Comparison of ENCODE assay signal across 17 cellular contexts in genomic region chr4:21195682-21196081, GRCh38.
"Had no signal": no experiment of that assay in that cellular context is flagged by ENCODE, and none has a peak within 500 bp of the region (broad histone marks: within the 10 kb centered on the region; RNA-seq: fewer than 3 reads in every experiment).

No MANE protein-coding gene starts in this region.

- H3K27me3 Mint-ChIP-seq: activated naive CD8-positive, alpha-beta T cell treated with anti-CD3 and anti-CD28 coated beads for 36 hours had no signal

- H3K4me3 Mint-ChIP-seq: activated naive CD8-positive, alpha-beta T cell treated with anti-CD3 and anti-CD28 coated beads for 36 hours; activated T-cell treated with anti-CD3 and anti-CD28 coated beads, Interleukin-2, amount 50 U/mL, for 4 hours; nephron; T-helper 1 cell treated with Interleukin-12 subunit alpha and Interleukin-12 subunit beta and Interleukin-4 antibody, amounts not matched to agents 30 μg/mL and 1 μg/mL, for 36 hours had no signal

- DNase-seq: activated CD4-positive, alpha-beta T cell treated with anti-CD3 and anti-CD28 coated beads for 1 hour; activated CD8-positive, alpha-beta memory T cell treated with anti-CD3 and anti-CD28 coated beads, Interleukin-2, amount 50 U/mL, for 48 hours; activated naive CD4-positive, alpha-beta T cell treated with Interleukin-2 at 50 U/mL for 16 hours; activated naive CD8-positive, alpha-beta T cell treated with anti-CD3 and anti-CD28 coated beads for 36 hours; activated T-cell treated with anti-CD3 and anti-CD28 coated beads, Interleukin-2, amount 50 U/mL, for 4 hours; cerebellar nuclear complex; left ventricle myocardium inferior; ovary; stimulated activated CD4-positive, alpha-beta T cell treated with anti-CD3 and anti-CD28 coated beads, Interleukin-4, amount 100 ng/mL, for 4 hours; stimulated activated naive CD8-positive, alpha-beta T cell treated with anti-CD3 and anti-CD28 coated beads, Interleukin-15, Interleukin-2, amounts not matched to agents 100 U/mL and 50 U/mL, for 24 hours; upper lobe of left lung had no signal

- H3K27ac Mint-ChIP-seq: activated naive CD8-positive, alpha-beta T cell treated with anti-CD3 and anti-CD28 coated beads for 36 hours; activated T-helper 2 cell treated with anti-CD3 and anti-CD28 coated beads, Interferon-gamma antibody, Interleukin-2, Interleukin-4, amounts not matched to agents 10 μg/mL and 5 μg/mL and 100 μg/mL, durations not matched to agents 14 hours and 24 hours and 36 hours; nephron; T-helper 1 cell treated with Interleukin-12 subunit alpha and Interleukin-12 subunit beta and Interleukin-4 antibody, amounts not matched to agents 30 μg/mL and 1 μg/mL, for 36 hours had no signal

- H3K9me3 Mint-ChIP-seq: activated T-cell treated with anti-CD3 and anti-CD28 coated beads, Interleukin-2, amount 50 U/mL, for 4 hours; nephron had no signal

- H3K36me3 Mint-ChIP-seq: activated naive CD8-positive, alpha-beta T cell treated with anti-CD3 and anti-CD28 coated beads for 36 hours had no signal

- H3K4me3 ChIP-seq: coronary artery, left ventricle myocardium inferior, ovary, prostate gland, right atrium auricular region, upper lobe of left lung had no signal

- ATAC-seq: activated T-cell treated with anti-CD3 and anti-CD28 coated beads, Interleukin-2, amount 50 U/mL, for 4 hours; stimulated activated naive CD8-positive, alpha-beta T cell treated with anti-CD3 and anti-CD28 coated beads, Interleukin-15, Interleukin-2, amounts not matched to agents 100 U/mL and 50 U/mL, for 24 hours had no signal

- H3K4me1 Mint-ChIP-seq: activated naive CD8-positive, alpha-beta T cell treated with anti-CD3 and anti-CD28 coated beads for 36 hours; nephron had no signal
